In the genomic region with DNA sequence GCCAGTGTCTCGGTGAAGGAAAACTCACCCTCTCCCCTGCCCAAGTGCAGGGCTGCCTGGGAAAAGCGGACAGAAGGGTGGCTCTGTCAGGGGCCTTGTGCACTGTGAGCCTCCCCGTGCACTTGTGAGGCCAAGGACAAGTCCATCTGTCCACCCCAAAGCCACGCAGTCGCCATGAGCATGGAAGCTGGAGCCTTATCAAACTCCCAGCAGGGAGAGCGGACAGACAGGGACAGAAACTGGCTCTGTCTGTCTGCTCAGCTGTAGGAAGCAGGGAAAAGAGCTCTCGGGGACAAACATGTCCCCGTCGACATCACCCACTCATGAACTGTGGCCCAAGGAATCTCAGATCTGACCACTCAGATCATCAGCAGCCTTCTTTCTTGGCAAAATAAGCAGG, we compare ENCODE assay signal across 32 cellular contexts.
"Had no signal": no experiment of that assay in that cellular context is flagged by ENCODE, and none has a peak within 500 bp of the region (broad histone marks: within the 10 kb centered on the region; RNA-seq: fewer than 3 reads in every experiment).

No MANE protein-coding gene starts in this region.

- H3K27ac Mint-ChIP-seq: activated CD4-positive, alpha-beta memory T cell treated with anti-CD3 and anti-CD28 coated beads for 36 hours; activated CD4-positive, alpha-beta T cell treated with anti-CD3 and anti-CD28 coated beads for 36 hours; activated CD4-positive, alpha-beta T cell treated with anti-CD3 and anti-CD28 coated beads, Interleukin-2, amount 10 ng/mL, durations not matched to agents 24 days and 14 days; activated CD8-positive, alpha-beta memory T cell treated with anti-CD3 and anti-CD28 coated beads, Interleukin-2, amount 10 ng/mL, durations not matched to agents 7 days and 5 days; activated CD8-positive, alpha-beta T cell treated with anti-CD3 and anti-CD28 coated beads, Interleukin-2, amount 10 ng/mL, durations not matched to agents 7 days and 5 days; activated naive CD4-positive, alpha-beta T cell treated with anti-CD3 and anti-CD28 coated beads, Interleukin-2, amount 10 ng/mL, durations not matched to agents 7 days and 5 days; activated naive CD4-positive, alpha-beta T cell treated with anti-CD3 and anti-CD28 coated beads, Interleukin-2, amount 50 U/mL, for 72 hours; activated naive CD8-positive, alpha-beta T cell treated with anti-CD3 and anti-CD28 coated beads, Interleukin-2, amount 10 ng/mL, durations not matched to agents 7 days and 5 days; activated T-cell treated with anti-CD3 and anti-CD28 coated beads, Interleukin-2, amount 50 U/mL, for 24 hours; activated T-cell treated with anti-CD3 and anti-CD28 coated beads, Interleukin-2, amount 50 U/mL, for 72 hours; T-helper 17 cell; T-helper 2 cell treated with Interferon-gamma antibody and Interleukin-4, amounts not matched to agents 5 μg/mL and 100 μg/mL, for 36 hours had no signal

- H3K9me3 ChIP-seq: ascending aorta, breast epithelium, gastrocnemius medialis, heart left ventricle had no signal

- H3K4me1 Mint-ChIP-seq: activated CD4-positive, alpha-beta T cell treated with anti-CD3 and anti-CD28 coated beads for 36 hours; activated CD4-positive, alpha-beta T cell treated with anti-CD3 and anti-CD28 coated beads, Interleukin-2, amount 10 ng/mL, durations not matched to agents 24 days and 14 days; activated CD8-positive, alpha-beta memory T cell treated with anti-CD3 and anti-CD28 coated beads, Interleukin-2, amount 10 ng/mL, durations not matched to agents 7 days and 5 days; activated naive CD4-positive, alpha-beta T cell treated with anti-CD3 and anti-CD28 coated beads, Interleukin-2, amount 10 ng/mL, durations not matched to agents 7 days and 5 days; activated naive CD8-positive, alpha-beta T cell treated with anti-CD3 and anti-CD28 coated beads, Interleukin-2, amount 10 ng/mL, durations not matched to agents 7 days and 5 days had no signal

- H3K27me3 ChIP-seq: ascending aorta, cardiac muscle cell had no signal

- H3K27ac ChIP-seq: ascending aorta, breast epithelium, cardiac muscle cell, gastrocnemius medialis, heart left ventricle had no signal

- H3K9me3 Mint-ChIP-seq: activated CD4-positive, alpha-beta memory T cell treated with anti-CD3 and anti-CD28 coated beads for 36 hours; activated CD4-positive, alpha-beta T cell treated with anti-CD3 and anti-CD28 coated beads, Interleukin-2, amount 10 ng/mL, durations not matched to agents 24 days and 14 days; activated naive CD4-positive, alpha-beta T cell treated with anti-CD3 and anti-CD28 coated beads, Interleukin-2, amount 10 ng/mL, durations not matched to agents 7 days and 5 days; activated naive CD4-positive, alpha-beta T cell treated with anti-CD3 and anti-CD28 coated beads, Interleukin-2, amount 50 U/mL, for 72 hours; activated naive CD8-positive, alpha-beta T cell treated with anti-CD3 and anti-CD28 coated beads, Interleukin-2, amount 10 ng/mL, durations not matched to agents 7 days and 5 days; activated T-cell treated with anti-CD3 and anti-CD28 coated beads, Interleukin-2, amount 50 U/mL, for 24 hours; activated T-cell treated with anti-CD3 and anti-CD28 coated beads, Interleukin-2, amount 50 U/mL, for 72 hours; T-helper 2 cell treated with Interferon-gamma antibody and Interleukin-4, amounts not matched to agents 5 μg/mL and 100 μg/mL, for 36 hours had no signal

- H3K4me3 ChIP-seq: ascending aorta, breast epithelium, cardiac muscle cell, gastrocnemius medialis, heart left ventricle had no signal

- H3K36me3 Mint-ChIP-seq: activated CD4-positive, alpha-beta memory T cell treated with anti-CD3 and anti-CD28 coated beads for 36 hours; activated CD8-positive, alpha-beta memory T cell treated with anti-CD3 and anti-CD28 coated beads, Interleukin-2, amount 10 ng/mL, durations not matched to agents 7 days and 5 days; activated naive CD4-positive, alpha-beta T cell treated with anti-CD3 and anti-CD28 coated beads, Interleukin-2, amount 10 ng/mL, durations not matched to agents 7 days and 5 days; activated naive CD4-positive, alpha-beta T cell treated with anti-CD3 and anti-CD28 coated beads, Interleukin-2, amount 50 U/mL, for 72 hours; activated naive CD8-positive, alpha-beta T cell treated with anti-CD3 and anti-CD28 coated beads, Interleukin-2, amount 10 ng/mL, durations not matched to agents 7 days and 5 days; brain had no signal

- H3K4me1 ChIP-seq: ascending aorta, breast epithelium, gastrocnemius medialis, heart left ventricle had no signal

- ATAC-seq: activated CD4-positive, alpha-beta T cell treated with anti-CD3 and anti-CD28 coated beads for 36 hours; activated CD8-positive, alpha-beta memory T cell treated with anti-CD3 and anti-CD28 coated beads, Interleukin-2, amount 10 ng/mL, durations not matched to agents 7 days and 5 days; activated CD8-positive, alpha-beta T cell treated with anti-CD3 and anti-CD28 coated beads, Interleukin-2, amount 10 ng/mL, durations not matched to agents 7 days and 5 days; activated naive CD4-positive, alpha-beta T cell treated with anti-CD3 and anti-CD28 coated beads, Interleukin-2, amount 50 U/mL, for 72 hours; activated T-cell treated with anti-CD3 and anti-CD28 coated beads, Interleukin-2, amount 50 U/mL, for 72 hours; esophagus mucosa; gastrocnemius medialis; heart left ventricle; T-helper 17 cell had no signal

- H3K4me3 Mint-ChIP-seq: activated CD4-positive, alpha-beta memory T cell treated with anti-CD3 and anti-CD28 coated beads for 36 hours; activated CD4-positive, alpha-beta T cell treated with anti-CD3 and anti-CD28 coated beads for 36 hours; activated CD4-positive, alpha-beta T cell treated with anti-CD3 and anti-CD28 coated beads, Interleukin-2, amount 10 ng/mL, durations not matched to agents 24 days and 14 days; activated CD8-positive, alpha-beta memory T cell treated with anti-CD3 and anti-CD28 coated beads, Interleukin-2, amount 10 ng/mL, durations not matched to agents 7 days and 5 days; activated CD8-positive, alpha-beta T cell treated with anti-CD3 and anti-CD28 coated beads, Interleukin-2, amount 10 ng/mL, durations not matched to agents 7 days and 5 days; activated naive CD4-positive, alpha-beta T cell treated with anti-CD3 and anti-CD28 coated beads, Interleukin-2, amount 10 ng/mL, durations not matched to agents 7 days and 5 days; activated naive CD8-positive, alpha-beta T cell treated with anti-CD3 and anti-CD28 coated beads, Interleukin-2, amount 10 ng/mL, durations not matched to agents 7 days and 5 days; activated T-cell treated with anti-CD3 and anti-CD28 coated beads, Interleukin-2, amount 50 U/mL, for 24 hours; activated T-cell treated with anti-CD3 and anti-CD28 coated beads, Interleukin-2, amount 50 U/mL, for 72 hours; T-helper 17 cell; T-helper 2 cell treated with Interferon-gamma antibody and Interleukin-4, amounts not matched to agents 5 μg/mL and 100 μg/mL, for 36 hours had no signal

- H3K36me3 ChIP-seq: ascending aorta, breast epithelium, cardiac muscle cell, gastrocnemius medialis, heart left ventricle had no signal

- DNase-seq: activated CD4-positive, alpha-beta memory T cell treated with anti-CD3 and anti-CD28 coated beads for 36 hours; activated CD4-positive, alpha-beta T cell treated with anti-CD3 and anti-CD28 coated beads for 36 hours; activated CD4-positive, alpha-beta T cell treated with anti-CD3 and anti-CD28 coated beads, Interleukin-2, amount 10 ng/mL, durations not matched to agents 24 days and 14 days; activated CD4-positive, CD25-positive, alpha-beta regulatory T cell; activated CD4-positive, CD25-positive, alpha-beta regulatory T cell treated with anti-CD3 and anti-CD28 coated beads, Interleukin-2, amount 50 U/mL, for 72 hours; activated CD8-positive, alpha-beta memory T cell treated with anti-CD3 and anti-CD28 coated beads, Interleukin-2, amount 10 ng/mL, durations not matched to agents 7 days and 5 days; activated CD8-positive, alpha-beta memory T cell treated with anti-CD3 and anti-CD28 coated beads, Interleukin-2, amount 50 U/mL, for 4 hours; activated CD8-positive, alpha-beta T cell treated with anti-CD3 and anti-CD28 coated beads, Interleukin-2, amount 10 ng/mL, durations not matched to agents 7 days and 5 days; activated gamma-delta T cell; activated naive CD4-positive, alpha-beta T cell; activated naive CD4-positive, alpha-beta T cell treated with anti-CD3 and anti-CD28 coated beads, Interleukin-2, amount 10 ng/mL, durations not matched to agents 7 days and 5 days; activated naive CD8-positive, alpha-beta T cell treated with anti-CD3 and anti-CD28 coated beads, Interleukin-2, amount 10 ng/mL, durations not matched to agents 7 days and 5 days; activated T-cell treated with anti-CD3 and anti-CD28 coated beads, Interleukin-2, amount 50 U/mL, for 24 hours; activated T-cell treated with anti-CD3 and anti-CD28 coated beads, Interleukin-2, amount 50 U/mL, for 72 hours; central memory CD4-positive, alpha-beta T cell; cortex of kidney; dermis blood vessel endothelial cell; effector CD4-positive, alpha-beta T cell; foreskin fibroblast; gastrocnemius medialis; glutamatergic neuron; heart left ventricle; T-helper 1 cell; T-helper 17 cell; T1000 had no signal
